8 cellular contexts compared by ENCODE assay signal in the genomic region with DNA sequence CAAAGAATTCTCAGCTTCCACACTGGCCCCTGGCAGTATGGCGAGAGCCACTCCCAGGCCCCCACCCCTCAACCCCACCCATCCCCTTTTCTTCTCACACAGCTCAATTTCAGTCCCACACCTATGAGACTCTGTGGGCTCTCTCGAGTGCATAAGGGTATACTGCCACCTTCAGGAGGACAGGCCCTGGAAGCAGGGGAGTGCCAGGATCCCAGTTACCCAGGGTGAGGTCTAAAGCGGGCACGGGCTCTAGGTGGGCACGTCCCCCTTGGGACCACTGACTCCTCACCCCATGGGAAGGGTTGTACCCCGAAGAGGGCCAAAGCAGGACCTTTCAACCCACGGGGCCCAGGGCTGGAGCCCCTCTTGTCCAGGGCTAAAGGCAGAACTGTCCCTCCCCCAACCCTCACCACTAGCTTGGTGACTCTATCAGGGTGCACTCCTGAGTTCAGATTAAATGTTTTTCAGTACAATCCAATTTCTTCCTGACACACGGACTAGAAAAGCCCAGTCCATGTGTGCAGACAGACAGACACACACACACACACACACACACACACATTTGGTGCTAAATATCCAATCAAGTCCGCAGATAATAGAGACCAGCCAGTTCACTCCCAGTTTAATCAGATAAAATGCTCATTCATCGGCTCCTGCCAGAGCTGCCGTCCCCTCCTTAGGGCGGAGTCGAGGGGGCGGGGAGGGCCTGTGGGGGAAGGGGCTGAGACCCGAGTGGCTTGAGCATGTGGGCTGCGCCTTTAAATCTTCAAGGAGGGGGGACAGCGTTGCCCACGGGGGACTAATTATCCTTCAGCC. TPM values are rescaled to one million over a fixed set of nuclear protein-coding genes. Genes with fewer than 3 reads are reported as not detected.
DNase-seq lines count a peak whose midpoint lies in the region; ATAC-seq and TF ChIP-seq lines count a peak whose summit lies in the region.

No MANE protein-coding gene starts in this region.

- H3K36me3 Mint-ChIP-seq in type B pancreatic cell: no peaks in the 10 kb centered on the region

- peak overlapping the region; percentile 46 for H3K4me3 Mint-ChIP-seq in type B pancreatic cell

- H3K9me3 ChIP-seq in lower lobe of right lung: no peaks in the 10 kb centered on the region

- ATAC-seq in lower lobe of right lung (peak; percentile 52 to 69), GM18861 (IDR thresholded peaks at IDR 0.05; ENCODE audit: unreplicated experiment) (no peak)

- no peak overlapping the region for H3K4me3 ChIP-seq in lower lobe of right lung

- peaks cover 55% of the 10 kb centered on the region for H3K27me3 ChIP-seq in lower lobe of right lung (ENCODE audit: low read depth)

- H3K27me3 Mint-ChIP-seq in type B pancreatic cell: peaks cover 46% of the 10 kb centered on the region

- intact Hi-C loops in lower lobe of right lung (cut with DNase I): loop anchor here (5.0 kb wide), 1 partner anchor 181 kb away; no protein-coding TSS in a partner anchor

- no peaks in the 10 kb centered on the region for H3K36me3 ChIP-seq in lower lobe of right lung

- no peaks in the 10 kb centered on the region for H3K4me1 ChIP-seq in lower lobe of right lung

- no peak overlapping the region for H3K27ac Mint-ChIP-seq in type B pancreatic cell

- TF ChIP-seq CTCF in lower lobe of right lung (IDR thresholded peaks at IDR 0.05): peak; percentile 59
- TF ChIP-seq CTCF in type B pancreatic cell (conservative IDR thresholded peaks at IDR 0.05): peak; percentile 78

- DNase-seq in DMS153 treated with DMSO at 0.1 percent for 48 hours (lab: John Stamatoyannopoulos, UW; ENCODE audit: unreplicated experiment) (peak; percentile 67), DMS153 (lab: John Stamatoyannopoulos, UW) (no peak), M059J (ENCODE audit: low read depth) (peak; percentile 67), SHP77 (lab: John Stamatoyannopoulos, UW) (peak; percentile 68 to 74), dedifferentiated amniotic fluid mesenchymal stem cell (ENCODE audit: extremely low spot score) (peak; percentile 48), lower lobe of right lung (no peak), type B pancreatic cell (ENCODE audit: extremely low spot score, unreplicated experiment) (no peak)

- no peak overlapping the region for H3K27ac ChIP-seq in lower lobe of right lung

- H3K4me1 Mint-ChIP-seq in type B pancreatic cell (ENCODE audit: unreplicated experiment): peaks cover 77% of the 10 kb centered on the region

- no peaks in the 10 kb centered on the region for H3K9me3 Mint-ChIP-seq in type B pancreatic cell

RNA-seq across cellular contexts. Expression of gene CYP11A1, which starts 59.4 kb away (rescaled TPM):
- 0.07 and 0.10 TPM in 2 replicates for total RNA-seq in M059J (2014; rRNA removed; shearing (Covaris generic))
- total RNA-seq in lower lobe of right lung: 0.59 TPM
- 0.80 and 1.0 TPM in 2 replicates for total RNA-seq in type B pancreatic cell (ENCODE audit: low replicate concordance)

Comparison
In these comparisons a context has a peak if more than half of its experiments do, and no peak if none do; other contexts are left out.
1. DNase-seq: peak in DMS153 treated with DMSO at 0.1 percent for 48 hours (single experiment), M059J (single experiment), SHP77 (2 of 2) and dedifferentiated amniotic fluid mesenchymal stem cell (single experiment); none in DMS153 (single experiment), lower lobe of right lung (single experiment) and type B pancreatic cell (single experiment).